In the genomic region with DNA sequence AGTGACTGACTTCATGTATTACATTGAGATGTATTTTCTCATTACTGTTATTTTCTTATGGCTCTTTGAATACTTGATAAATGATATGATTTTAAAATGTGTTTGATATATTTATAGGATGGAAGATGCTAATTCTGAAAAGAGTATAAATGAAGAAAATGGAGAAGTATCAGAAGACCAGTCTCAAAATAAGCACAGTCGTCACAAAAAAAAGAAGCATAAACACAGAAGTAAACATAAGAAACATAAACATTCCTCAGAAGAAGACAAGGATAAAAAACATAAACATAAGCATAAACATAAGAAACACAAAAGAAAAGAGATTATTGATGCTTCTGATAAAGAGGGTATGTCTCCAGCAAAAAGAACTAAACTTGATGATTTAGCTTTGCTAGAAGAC, we compare ENCODE assay signal across 1 cellular context.
TF ChIP-seq lines count a peak whose summit lies in the region.

No MANE protein-coding gene starts in this region.

TF ChIP-seq in WTC11, 78 proteins besides CTCF, POLR2A, EP300 and RAD21 (continued from another document):
- TF ChIP-seq, protein P1, sequence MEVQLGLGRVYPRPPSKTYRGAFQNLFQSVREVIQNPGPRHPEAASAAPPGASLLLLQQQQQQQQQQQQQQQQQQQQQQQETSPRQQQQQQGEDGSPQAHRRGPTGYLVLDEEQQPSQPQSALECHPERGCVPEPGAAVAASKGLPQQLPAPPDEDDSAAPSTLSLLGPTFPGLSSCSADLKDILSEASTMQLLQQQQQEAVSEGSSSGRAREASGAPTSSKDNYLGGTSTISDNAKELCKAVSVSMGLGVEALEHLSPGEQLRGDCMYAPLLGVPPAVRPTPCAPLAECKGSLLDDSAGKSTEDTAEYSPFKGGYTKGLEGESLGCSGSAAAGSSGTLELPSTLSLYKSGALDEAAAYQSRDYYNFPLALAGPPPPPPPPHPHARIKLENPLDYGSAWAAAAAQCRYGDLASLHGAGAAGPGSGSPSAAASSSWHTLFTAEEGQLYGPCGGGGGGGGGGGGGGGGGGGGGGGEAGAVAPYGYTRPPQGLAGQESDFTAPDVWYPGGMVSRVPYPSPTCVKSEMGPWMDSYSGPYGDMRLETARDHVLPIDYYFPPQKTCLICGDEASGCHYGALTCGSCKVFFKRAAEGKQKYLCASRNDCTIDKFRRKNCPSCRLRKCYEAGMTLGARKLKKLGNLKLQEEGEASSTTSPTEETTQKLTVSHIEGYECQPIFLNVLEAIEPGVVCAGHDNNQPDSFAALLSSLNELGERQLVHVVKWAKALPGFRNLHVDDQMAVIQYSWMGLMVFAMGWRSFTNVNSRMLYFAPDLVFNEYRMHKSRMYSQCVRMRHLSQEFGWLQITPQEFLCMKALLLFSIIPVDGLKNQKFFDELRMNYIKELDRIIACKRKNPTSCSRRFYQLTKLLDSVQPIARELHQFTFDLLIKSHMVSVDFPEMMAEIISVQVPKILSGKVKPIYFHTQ (CRISPR knock-in tag; IDR thresholded peaks at IDR 0.05), result no peak
- TF ChIP-seq ZNF138 (CRISPR knock-in tag; conservative IDR thresholded peaks at IDR 0.05), result no peak
- no peak for TF ChIP-seq PRRX2 (CRISPR knock-in tag; IDR thresholded peaks at IDR 0.05)
- TF ChIP-seq, protein P2, sequence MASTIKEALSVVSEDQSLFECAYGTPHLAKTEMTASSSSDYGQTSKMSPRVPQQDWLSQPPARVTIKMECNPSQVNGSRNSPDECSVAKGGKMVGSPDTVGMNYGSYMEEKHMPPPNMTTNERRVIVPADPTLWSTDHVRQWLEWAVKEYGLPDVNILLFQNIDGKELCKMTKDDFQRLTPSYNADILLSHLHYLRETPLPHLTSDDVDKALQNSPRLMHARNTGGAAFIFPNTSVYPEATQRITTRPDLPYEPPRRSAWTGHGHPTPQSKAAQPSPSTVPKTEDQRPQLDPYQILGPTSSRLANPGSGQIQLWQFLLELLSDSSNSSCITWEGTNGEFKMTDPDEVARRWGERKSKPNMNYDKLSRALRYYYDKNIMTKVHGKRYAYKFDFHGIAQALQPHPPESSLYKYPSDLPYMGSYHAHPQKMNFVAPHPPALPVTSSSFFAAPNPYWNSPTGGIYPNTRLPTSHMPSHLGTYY (CRISPR knock-in tag; IDR thresholded peaks at IDR 0.05), result no peak
- TF ChIP-seq GTF2I (CRISPR knock-in tag; conservative IDR thresholded peaks at IDR 0.05), result no peak
- no peak for TF ChIP-seq KAT7 (CRISPR knock-in tag; IDR thresholded peaks at IDR 0.05; ENCODE audit: borderline replicate concordance)
